Comparison of ENCODE assay signal across 11 cellular contexts in the genomic region with DNA sequence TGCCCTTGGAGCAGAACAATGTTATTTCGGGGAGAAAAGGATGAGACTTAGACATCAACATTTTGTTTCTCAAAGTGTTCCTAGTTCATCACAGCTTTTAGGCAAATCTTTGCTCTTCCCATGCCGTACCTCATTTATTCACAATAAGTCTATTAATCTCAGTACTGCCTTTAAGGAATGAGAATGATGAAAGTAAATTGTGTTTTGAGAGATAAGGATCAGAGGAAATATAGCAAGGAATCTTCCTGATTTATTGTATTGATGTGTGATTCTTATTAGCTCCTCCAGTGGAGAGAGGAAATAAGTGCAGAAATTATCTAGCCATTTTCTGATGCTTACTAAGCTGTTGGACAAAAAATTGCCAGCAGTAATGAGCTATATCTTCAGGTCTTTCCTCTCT. TPM values are rescaled to one million over a fixed set of nuclear protein-coding genes. Genes with fewer than 3 reads are reported as not detected.
DNase-seq lines count a peak whose midpoint lies in the region; ATAC-seq and TF ChIP-seq lines count a peak whose summit lies in the region.
"Had no signal": no experiment of that assay in that cellular context is flagged by ENCODE, and none has a peak within 500 bp of the region (broad histone marks: within the 10 kb centered on the region; RNA-seq: fewer than 3 reads in every experiment).

No MANE protein-coding gene starts in this region.

- peaks cover 4% of the 10 kb centered on the region; the same call in 1 of the 2 replicates for H3K27me3 Mint-ChIP-seq in HFFc6 (ENCODE audit: insufficient read depth)
- H3K27me3 Mint-ChIP-seq in activated T-helper 2 cell treated with anti-CD3 and anti-CD28 coated beads, Interferon-gamma antibody, Interleukin-2, Interleukin-4, amounts not matched to agents 10 μg/mL and 5 μg/mL and 100 μg/mL, durations not matched to agents 14 hours and 24 hours and 36 hours (ENCODE audit: low read depth): no peaks in the 10 kb centered on the region
- H3K27me3 Mint-ChIP-seq in naive thymus-derived CD4-positive, alpha-beta T cell: no peaks in the 10 kb centered on the region
- H3K27me3 Mint-ChIP-seq: stimulated activated memory B cell treated with anti-CD40 and anti-IgM and Interleukin-4, amounts not matched to agents 10 μg/mL and 1 μg/mL and 100 μg/mL, for 72 hours had no signal

- peaks cover 12 to 33% (median 21%) of the 10 kb centered on the region in 10 experiments for H3K4me1 ChIP-seq in BLaER1 treated with 17β-estradiol and CSF1 and Interleukin-3, amounts not matched to agents 10 nM and 100 nM
- peaks cover 10 to 14% of the 10 kb centered on the region in 2 donors for H3K4me1 ChIP-seq in naive thymus-derived CD4-positive, alpha-beta T cell (ENCODE audit: control insufficient read depth in 2 of 2, insufficient read depth in 2 of 2, low read length in 2 of 2)
- H3K4me1 ChIP-seq in mucosa of descending colon (ENCODE audit: low read depth): peaks cover 6% of the 10 kb centered on the region
- H3K4me1 ChIP-seq: colonic mucosa had no signal

- POLR2A ChIA-PET in naive thymus-derived CD4-positive, alpha-beta T cell (lab: Charles Lee): interaction anchor here (1.1 to 2.4 kb wide), 5 partner anchors 17 to 211 kb away, joined by 3 to 10 read pairs (median 4); a partner anchor contains a TSS

- H3K4me1 Mint-ChIP-seq in HFFc6 (ENCODE audit: low read depth): peaks cover 30% of the 10 kb centered on the region
- H3K4me1 Mint-ChIP-seq in activated T-helper 2 cell treated with anti-CD3 and anti-CD28 coated beads, Interferon-gamma antibody, Interleukin-2, Interleukin-4, amounts not matched to agents 10 μg/mL and 5 μg/mL and 100 μg/mL, durations not matched to agents 14 hours and 24 hours and 36 hours (ENCODE audit: low read depth): peaks cover 27% of the 10 kb centered on the region
- peaks cover 24 to 41% (median 35%) of the 10 kb centered on the region in 7 donors for H3K4me1 Mint-ChIP-seq in naive thymus-derived CD4-positive, alpha-beta T cell

- peak overlapping the region in 4 of 11 experiments; percentile 25 to 93 (median 62); a peak in 3 of 22 replicates for H3K9ac ChIP-seq in BLaER1 treated with 17β-estradiol and CSF1 and Interleukin-3, amounts not matched to agents 10 nM and 100 nM

- CTCF ChIA-PET in naive thymus-derived CD4-positive, alpha-beta T cell (lab: Charles Lee): interaction anchor here (0.6 to 3.1 kb wide), 2 partner anchors 20 to 33 kb away, joined by 3 to 21 read pairs; a partner anchor contains a TSS

- H3K27me3 ChIP-seq in BLaER1 treated with 17β-estradiol and CSF1 and Interleukin-3, amounts not matched to agents 10 nM and 100 nM: no peaks in the 10 kb centered on the region
- H3K27me3 ChIP-seq in naive thymus-derived CD4-positive, alpha-beta T cell (ENCODE audit: control insufficient read depth in 2 of 2, insufficient read depth in 2 of 2, low read length in 2 of 2): no peaks in the 10 kb centered on the region
- H3K27me3 ChIP-seq: colonic mucosa had no signal

- H3K36me3 ChIP-seq in BLaER1 treated with 17β-estradiol and CSF1 and Interleukin-3, amounts not matched to agents 10 nM and 100 nM: peaks cover 54 to 58% (median 56%) of the 10 kb centered on the region in 11 experiments
- H3K36me3 ChIP-seq in naive thymus-derived CD4-positive, alpha-beta T cell (ENCODE audit: control insufficient read depth in 2 of 3, insufficient read depth in 3 of 3, low read length in 3 of 3): peaks cover 25 to 51% (median 29%) of the 10 kb centered on the region in 3 experiments
- peaks cover 5% of the 10 kb centered on the region for H3K36me3 ChIP-seq in mucosa of descending colon (ENCODE audit: low read depth)

- H3K4me2 ChIP-seq in BLaER1 treated with 17β-estradiol and CSF1 and Interleukin-3, amounts not matched to agents 10 nM and 100 nM: peak overlapping the region; percentile 84 to 97 (median 92)

- H3K9me3 ChIP-seq in BLaER1 treated with 17β-estradiol and CSF1 and Interleukin-3, amounts not matched to agents 10 nM and 100 nM (replicated peaks in 1 of 11): no peaks in the 10 kb centered on the region
- H3K9me3 ChIP-seq in naive thymus-derived CD4-positive, alpha-beta T cell (ENCODE audit: control insufficient read depth in 2 of 3, low read length in 3 of 3): no peaks in the 10 kb centered on the region
- no peaks in the 10 kb centered on the region for H3K9me3 ChIP-seq in mucosa of descending colon
- H3K9me3 ChIP-seq: colonic mucosa had no signal

- H3K36me3 Mint-ChIP-seq in HFFc6 (ENCODE audit: low read depth): peaks cover 49% of the 10 kb centered on the region
- H3K36me3 Mint-ChIP-seq in activated T-helper 2 cell treated with anti-CD3 and anti-CD28 coated beads, Interferon-gamma antibody, Interleukin-2, Interleukin-4, amounts not matched to agents 10 μg/mL and 5 μg/mL and 100 μg/mL, durations not matched to agents 14 hours and 24 hours and 36 hours (ENCODE audit: low read depth): peaks cover 51% of the 10 kb centered on the region
- H3K36me3 Mint-ChIP-seq in naive thymus-derived CD4-positive, alpha-beta T cell: peaks cover 25 to 45% (median 38%) of the 10 kb centered on the region in 5 donors

- H3K27ac Mint-ChIP-seq in HFFc6: peak overlapping the region; percentile 42
- peak overlapping the region; percentile 54 for H3K27ac Mint-ChIP-seq in activated T-helper 2 cell treated with anti-CD3 and anti-CD28 coated beads, Interferon-gamma antibody, Interleukin-2, Interleukin-4, amounts not matched to agents 10 μg/mL and 5 μg/mL and 100 μg/mL, durations not matched to agents 14 hours and 24 hours and 36 hours
- peak overlapping the region in 5 of 9 donors; percentile 23 to 97 (median 58) for H3K27ac Mint-ChIP-seq in naive thymus-derived CD4-positive, alpha-beta T cell
- H3K27ac Mint-ChIP-seq: stimulated activated memory B cell treated with anti-CD40 and anti-IgM and Interleukin-4, amounts not matched to agents 10 μg/mL and 1 μg/mL and 100 μg/mL, for 72 hours had no signal

- ATAC-seq in naive thymus-derived CD4-positive, alpha-beta T cell: no peak
- ATAC-seq in HG03025 (IDR thresholded peaks at IDR 0.05; ENCODE audit: low FRiP score, unreplicated experiment) (no peak), mucosa of descending colon (no peak)
- ATAC-seq: stimulated activated memory B cell treated with anti-CD40 and anti-IgM and Interleukin-4, amounts not matched to agents 10 μg/mL and 1 μg/mL and 100 μg/mL, for 72 hours had no signal

- no peak overlapping the region for H3K27ac ChIP-seq in BLaER1 treated with 17β-estradiol and CSF1 and Interleukin-3, amounts not matched to agents 10 nM and 100 nM
- H3K27ac ChIP-seq in naive thymus-derived CD4-positive, alpha-beta T cell (ENCODE audit: low read depth, low read length): no peak overlapping the region
- H3K27ac ChIP-seq: colonic mucosa had no signal

- DNase-seq in HFFc6 (no peak), mucosa of descending colon (no peak), SHP77 (lab: John Stamatoyannopoulos, UW) (no peak)
- no peak for DNase-seq in activated T-helper 2 cell treated with anti-CD3 and anti-CD28 coated beads, Interferon-gamma antibody, Interleukin-2, Interleukin-4, amounts not matched to agents 10 μg/mL and 5 μg/mL and 100 μg/mL, durations not matched to agents 14 hours and 24 hours and 36 hours (ENCODE audit: low spot score)
- no peak for DNase-seq in naive thymus-derived CD4-positive, alpha-beta T cell
- DNase-seq: activated effector memory CD4-positive, alpha-beta T cell treated with anti-CD3 and anti-CD28 coated beads, Interleukin-2, amount 50 U/mL, for 16 hours; colonic mucosa; foreskin fibroblast had no signal

- peak overlapping the region in 5 of 10 experiments; percentile 69 to 83 (median 76); a peak in 8 of 20 replicates for H3K4me3 ChIP-seq in BLaER1 treated with 17β-estradiol and CSF1 and Interleukin-3, amounts not matched to agents 10 nM and 100 nM
- H3K4me3 ChIP-seq in naive thymus-derived CD4-positive, alpha-beta T cell (ENCODE audit: low read length): no peak overlapping the region
- no peak overlapping the region for H3K4me3 ChIP-seq in mucosa of descending colon
- H3K4me3 ChIP-seq: colonic mucosa had no signal

- intact Hi-C loops in activated T-helper 2 cell treated with anti-CD3 and anti-CD28 coated beads, Interferon-gamma antibody, Interleukin-2, Interleukin-4, amounts not matched to agents 10 μg/mL and 5 μg/mL and 100 μg/mL, durations not matched to agents 14 hours and 24 hours and 36 hours (cut with micrococcal nuclease): no loop called here
- intact Hi-C loops in naive thymus-derived CD4-positive, alpha-beta T cell (cut with micrococcal nuclease): loop anchor here in 1 of 2 donors (10.0 kb wide), 1 partner anchor 51 kb away; no protein-coding TSS in a partner anchor
- intact Hi-C loops in mucosa of descending colon (cut with DNase I, micrococcal nuclease): no loop called here

- TF ChIP-seq CTCF in HFFc6 (IDR thresholded peaks at IDR 0.05) (peak; percentile 25), mucosa of descending colon (IDR thresholded peaks at IDR 0.05) (no peak)

- no peaks in the 10 kb centered on the region for H3K9me3 Mint-ChIP-seq in HFFc6
- no peaks in the 10 kb centered on the region for H3K9me3 Mint-ChIP-seq in activated T-helper 2 cell treated with anti-CD3 and anti-CD28 coated beads, Interferon-gamma antibody, Interleukin-2, Interleukin-4, amounts not matched to agents 10 μg/mL and 5 μg/mL and 100 μg/mL, durations not matched to agents 14 hours and 24 hours and 36 hours
- no peaks in the 10 kb centered on the region for H3K9me3 Mint-ChIP-seq in naive thymus-derived CD4-positive, alpha-beta T cell
- H3K9me3 Mint-ChIP-seq: stimulated activated memory B cell treated with anti-CD40 and anti-IgM and Interleukin-4, amounts not matched to agents 10 μg/mL and 1 μg/mL and 100 μg/mL, for 72 hours had no signal

- H3K4me3 Mint-ChIP-seq in HFFc6: peak overlapping the region; percentile 95
- peak overlapping the region; percentile 99 for H3K4me3 Mint-ChIP-seq in activated T-helper 2 cell treated with anti-CD3 and anti-CD28 coated beads, Interferon-gamma antibody, Interleukin-2, Interleukin-4, amounts not matched to agents 10 μg/mL and 5 μg/mL and 100 μg/mL, durations not matched to agents 14 hours and 24 hours and 36 hours (ENCODE audit: low read depth)
- peak overlapping the region; percentile 46 to 100 (median 79) for H3K4me3 Mint-ChIP-seq in naive thymus-derived CD4-positive, alpha-beta T cell

- H4K20me1 ChIP-seq in BLaER1 treated with 17β-estradiol and CSF1 and Interleukin-3, amounts not matched to agents 10 nM and 100 nM: peaks cover 0 to 38% (median 19%) of the 10 kb centered on the region in 11 experiments; a peak in 10 of 22 replicates

RNA-seq across cellular contexts. Expression of a gene that starts 2.0 kb away (rescaled TPM):
- 10 to 100 TPM; 31.4 to 39.1 (median 35.1) TPM for total RNA-seq in HFFc6 (2021; fragmentation: NEBNext Ultra II Directional; extraction: Animal tissue kit (Norgen Biotek cat#: 25700))
- 31.6 and 33.4 TPM in 2 replicates for total RNA-seq in activated T-helper 2 cell treated with anti-CD3 and anti-CD28 coated beads, Interferon-gamma antibody, Interleukin-2, Interleukin-4, amounts not matched to agents 10 μg/mL and 5 μg/mL and 100 μg/mL, durations not matched to agents 14 hours and 24 hours and 36 hours
- 10 to 100 TPM; 22.0 to 44.4 (median 32.5) TPM for total RNA-seq in naive thymus-derived CD4-positive, alpha-beta T cell
- 10 to 100 TPM; 45.7 to 48.9 TPM for polyA plus RNA-seq in naive thymus-derived CD4-positive, alpha-beta T cell
- total RNA-seq in mucosa of descending colon: 10 to 100 TPM; 17.5 to 24.0 (median 23.0) TPM

RNA-seq across cellular contexts. Expression of a gene that starts 2.1 kb away (rescaled TPM):
- 10 to 100 TPM; 14.0 to 23.0 (median 21.2) TPM for total RNA-seq in HFFc6 (2021; fragmentation: NEBNext Ultra II Directional; extraction: Animal tissue kit (Norgen Biotek cat#: 25700))
- 15.5 TPM in 2 replicates for total RNA-seq in activated T-helper 2 cell treated with anti-CD3 and anti-CD28 coated beads, Interferon-gamma antibody, Interleukin-2, Interleukin-4, amounts not matched to agents 10 μg/mL and 5 μg/mL and 100 μg/mL, durations not matched to agents 14 hours and 24 hours and 36 hours
- 10 to 100 TPM; 11.4 to 17.3 (median 15.6) TPM for total RNA-seq in naive thymus-derived CD4-positive, alpha-beta T cell
- polyA plus RNA-seq in naive thymus-derived CD4-positive, alpha-beta T cell: 1 to 10 TPM; 3.7 to 4.5 TPM
- 10 to 100 TPM in 1 of 3 donors, 1 to 10 TPM in 2; 8.3 to 13.6 (median 8.8) TPM for total RNA-seq in mucosa of descending colon

RNA-seq across cellular contexts. Expression of a gene that starts 19.4 kb away (rescaled TPM):
- total RNA-seq in HFFc6 (2021; fragmentation: NEBNext Ultra II Directional; extraction: Animal tissue kit (Norgen Biotek cat#: 25700)): 1 to 10 TPM; 2.4 to 4.5 (median 3.6) TPM
- 2.6 and 3.4 TPM in 2 replicates for total RNA-seq in activated T-helper 2 cell treated with anti-CD3 and anti-CD28 coated beads, Interferon-gamma antibody, Interleukin-2, Interleukin-4, amounts not matched to agents 10 μg/mL and 5 μg/mL and 100 μg/mL, durations not matched to agents 14 hours and 24 hours and 36 hours
- total RNA-seq in naive thymus-derived CD4-positive, alpha-beta T cell: 1 to 10 TPM; 2.9 to 6.7 (median 3.4) TPM
- polyA plus RNA-seq in naive thymus-derived CD4-positive, alpha-beta T cell: 1 to 10 TPM; 5.7 to 7.6 TPM
- total RNA-seq in mucosa of descending colon: 1 to 10 TPM; 1.1 to 2.5 (median 1.3) TPM

RNA-seq across cellular contexts. Expression of a gene that starts 32.9 kb away (rescaled TPM):
- total RNA-seq in HFFc6 (2021; fragmentation: NEBNext Ultra II Directional; extraction: Animal tissue kit (Norgen Biotek cat#: 25700)): 10 to 100 TPM; 45.2 to 53.8 (median 51.6) TPM
- 21.1 and 21.3 TPM in 2 replicates for total RNA-seq in activated T-helper 2 cell treated with anti-CD3 and anti-CD28 coated beads, Interferon-gamma antibody, Interleukin-2, Interleukin-4, amounts not matched to agents 10 μg/mL and 5 μg/mL and 100 μg/mL, durations not matched to agents 14 hours and 24 hours and 36 hours
- 10 to 100 TPM; 21.4 to 28.3 (median 23.0) TPM for total RNA-seq in naive thymus-derived CD4-positive, alpha-beta T cell
- polyA plus RNA-seq in naive thymus-derived CD4-positive, alpha-beta T cell: 10 to 100 TPM in 1 of 2 donors, 1 to 10 TPM in 1; 6.7 to 15.2 TPM
- 10 to 100 TPM; 11.6 to 26.6 (median 14.8) TPM for total RNA-seq in mucosa of descending colon

RNA-seq across cellular contexts. Expression of a gene that starts 59.6 kb away (rescaled TPM):
- total RNA-seq in HFFc6 (2021; fragmentation: NEBNext Ultra II Directional; extraction: Animal tissue kit (Norgen Biotek cat#: 25700)): 1 to 10 TPM in 4 of 6 experiments, under 1 TPM in 2; 0.75 to 2.0 (median 1.1) TPM
- 0.23 and 0.37 TPM in 2 replicates for total RNA-seq in activated T-helper 2 cell treated with anti-CD3 and anti-CD28 coated beads, Interferon-gamma antibody, Interleukin-2, Interleukin-4, amounts not matched to agents 10 μg/mL and 5 μg/mL and 100 μg/mL, durations not matched to agents 14 hours and 24 hours and 36 hours
- total RNA-seq in naive thymus-derived CD4-positive, alpha-beta T cell: under 1 TPM in 2 of 5 experiments, not detected in 3; 0.15 to 0.58 TPM
- polyA plus RNA-seq in naive thymus-derived CD4-positive, alpha-beta T cell: under 1 TPM; 0.12 to 0.14 TPM
- 1 to 10 TPM in 1 of 3 donors, under 1 TPM in 2; 0.26 to 5.6 (median 0.99) TPM for total RNA-seq in mucosa of descending colon
